Comparison of ENCODE assay signal across 18 cellular contexts in genomic region chr6:84072452-84072997, GRCh38. TPM values are rescaled to one million over a fixed set of nuclear protein-coding genes. Genes with fewer than 3 reads are reported as not detected.
DNase-seq lines count a peak whose midpoint lies in the region; ATAC-seq, FAIRE-seq and TF ChIP-seq lines count a peak whose summit lies in the region.
"Had no signal": no experiment of that assay in that cellular context is flagged by ENCODE, and none has a peak within 500 bp of the region (broad histone marks: within the 10 kb centered on the region; RNA-seq: fewer than 3 reads in every experiment).

No MANE protein-coding gene starts in this region.

- TF ChIP-seq EP300 in tibial nerve (IDR thresholded peaks at IDR 0.05): no peak

- H3K4me3 ChIP-seq in SJCRH30 (peak overlapping the region; percentile 7), keratinocyte (ENCODE audit: control insufficient read depth in 2 of 3, extremely low read depth in 1 of 3, insufficient read depth in 2 of 3, low read depth in 1 of 3, low read length in 3 of 3) (no peak overlapping the region), tibial nerve (no peak overlapping the region), right lobe of liver (no peak overlapping the region)
- H3K4me3 ChIP-seq: A549; BLaER1 treated with 17β-estradiol and CSF1 and Interleukin-3, amounts not matched to agents 10 nM and 100 nM had no signal

- H3K36me3 ChIP-seq in SJCRH30 (no peaks in the 10 kb centered on the region), keratinocyte (ENCODE audit: control insufficient read depth in 2 of 2, extremely low read depth in 1 of 2, insufficient read depth in 2 of 2, low read length in 2 of 2) (no peaks in the 10 kb centered on the region), tibial nerve (no peaks in the 10 kb centered on the region), right lobe of liver (no peaks in the 10 kb centered on the region)
- H3K36me3 ChIP-seq: BLaER1 treated with 17β-estradiol and CSF1 and Interleukin-3, amounts not matched to agents 10 nM and 100 nM had no signal

- H3K4me1 ChIP-seq in SJCRH30 (peaks cover 33% of the 10 kb centered on the region), keratinocyte (ENCODE audit: control insufficient read depth, extremely low read depth, insufficient read depth, low read length) (no peaks in the 10 kb centered on the region), tibial nerve (no peaks in the 10 kb centered on the region), right lobe of liver (no peaks in the 10 kb centered on the region)
- H3K4me1 ChIP-seq: A549; BLaER1 treated with 17β-estradiol and CSF1 and Interleukin-3, amounts not matched to agents 10 nM and 100 nM had no signal

- H4K20me1 ChIP-seq in keratinocyte (ENCODE audit: control insufficient read depth, extremely low read depth, insufficient read depth, low read length): no peaks in the 10 kb centered on the region
- H4K20me1 ChIP-seq: BLaER1 treated with 17β-estradiol and CSF1 and Interleukin-3, amounts not matched to agents 10 nM and 100 nM had no signal

- CTCF ChIA-PET in T-cell (lab: Charles Lee): no interaction called here

- no peak overlapping the region for H3K4me2 ChIP-seq in keratinocyte (ENCODE audit: control insufficient read depth, extremely low read depth, insufficient read depth, low read depth, low read length)
- H3K4me2 ChIP-seq: A549; BLaER1 treated with 17β-estradiol and CSF1 and Interleukin-3, amounts not matched to agents 10 nM and 100 nM had no signal

- no peaks in the 10 kb centered on the region for H3K27me3 Mint-ChIP-seq in T-helper 2 cell treated with Interferon-gamma antibody and Interleukin-4, amounts not matched to agents 5 μg/mL and 100 μg/mL, for 36 hours (ENCODE audit: low read depth)
- H3K27me3 Mint-ChIP-seq in T-cell: peaks cover 5 to 14% of the 10 kb centered on the region in 2 donors

- intact Hi-C loops in right lobe of liver (cut with DNase I): no loop called here

- no peaks in the 10 kb centered on the region for H3K79me2 ChIP-seq in keratinocyte (ENCODE audit: control insufficient read depth, insufficient read depth, low read length)

- H3K4me3 Mint-ChIP-seq in T-helper 2 cell treated with Interferon-gamma antibody and Interleukin-4, amounts not matched to agents 5 μg/mL and 100 μg/mL, for 36 hours: no peak overlapping the region
- no peak overlapping the region for H3K4me3 Mint-ChIP-seq in T-cell

- H3K27ac ChIP-seq in SJCRH30 (peak overlapping the region; percentile 92), keratinocyte (ENCODE audit: control insufficient read depth, insufficient read depth, low read length) (no peak overlapping the region), tibial nerve (no peak overlapping the region), right lobe of liver (no peak overlapping the region)
- H3K27ac ChIP-seq: A549; BLaER1 treated with 17β-estradiol and CSF1 and Interleukin-3, amounts not matched to agents 10 nM and 100 nM had no signal

- POLR2A ChIA-PET in T-cell (lab: Charles Lee): no interaction called here

- 93 to 94% methylated on average over 7 of the region's 7 CpGs for WGBS in tibial nerve, 2 donors
- WGBS in right lobe of liver (ENCODE audit: insufficient coverage, low coverage, low lambda C conversion rate, missing lambda C conversion rate): 89% methylated on average over 1 of the region's 7 CpGs

- no peaks in the 10 kb centered on the region for H3K9me1 ChIP-seq in keratinocyte (ENCODE audit: control insufficient read depth, extremely low read depth, insufficient read depth, low read length)

- H2AFZ ChIP-seq in keratinocyte (ENCODE audit: control insufficient read depth, low read length): peak overlapping the region; percentile 51

- H3K9me3 Mint-ChIP-seq in T-helper 2 cell treated with Interferon-gamma antibody and Interleukin-4, amounts not matched to agents 5 μg/mL and 100 μg/mL, for 36 hours: peaks cover 5% of the 10 kb centered on the region
- peaks cover 1 to 7% (median 3%) of the 10 kb centered on the region in 3 donors for H3K9me3 Mint-ChIP-seq in T-cell

- no peak for FAIRE-seq in keratinocyte (lab: Jason Lieb, UNC)
- FAIRE-seq: A549, H1 had no signal

- H3K9me3 ChIP-seq in SJCRH30 (replicated peaks): peaks cover 3% of the 10 kb centered on the region; the same call in 1 of the 2 replicates
- H3K9me3 ChIP-seq in keratinocyte (ENCODE audit: control insufficient read depth, low read depth, low read length): no peaks in the 10 kb centered on the region
- H3K9me3 ChIP-seq in tibial nerve: peaks cover 0 to 10% (median 0%) of the 10 kb centered on the region in 4 donors
- H3K9me3 ChIP-seq in right lobe of liver: no peaks in the 10 kb centered on the region
- H3K9me3 ChIP-seq: A549; BLaER1 treated with 17β-estradiol and CSF1 and Interleukin-3, amounts not matched to agents 10 nM and 100 nM had no signal

- TF ChIP-seq CTCF in keratinocyte (optimal IDR thresholded peaks at IDR 0.05 in 1 of 3, IDR thresholded peaks at IDR 0.05 in 1 of 3, conservative IDR thresholded peaks at IDR 0.05 in 1 of 3; ENCODE audit: extremely low read depth in 1 of 3, insufficient read depth in 2 of 3, low read length in 3 of 3) (no peak), tibial nerve (IDR thresholded peaks at IDR 0.05) (no peak), right lobe of liver (IDR thresholded peaks at IDR 0.05) (no peak)

- dilution Hi-C loops in keratinocyte (cut with MboI; ENCODE audit: extremely low pct_ligation_motif_present, low sequenced_read_pairs): no loop called here

- no peaks in the 10 kb centered on the region for H3K4me1 Mint-ChIP-seq in T-helper 2 cell treated with Interferon-gamma antibody and Interleukin-4, amounts not matched to agents 5 μg/mL and 100 μg/mL, for 36 hours (ENCODE audit: low read depth)
- H3K4me1 Mint-ChIP-seq in T-cell: no peaks in the 10 kb centered on the region

- H3K36me3 Mint-ChIP-seq in T-helper 2 cell treated with Interferon-gamma antibody and Interleukin-4, amounts not matched to agents 5 μg/mL and 100 μg/mL, for 36 hours (ENCODE audit: low read depth): no peaks in the 10 kb centered on the region
- H3K36me3 Mint-ChIP-seq in T-cell: no peaks in the 10 kb centered on the region

- no peak for TF ChIP-seq POLR2A in tibial nerve (IDR thresholded peaks at IDR 0.05)
- no peak for TF ChIP-seq POLR2A in right lobe of liver (IDR thresholded peaks at IDR 0.05)

- H3K27me3 ChIP-seq in SJCRH30: no peaks in the 10 kb centered on the region
- no peaks in the 10 kb centered on the region for H3K27me3 ChIP-seq in keratinocyte (ENCODE audit: control insufficient read depth, extremely low read depth, insufficient read depth, low read length)
- peaks cover 0 to 3% of the 10 kb centered on the region in 2 donors for H3K27me3 ChIP-seq in tibial nerve
- no peaks in the 10 kb centered on the region for H3K27me3 ChIP-seq in right lobe of liver
- H3K27me3 ChIP-seq: BLaER1 treated with 17β-estradiol and CSF1 and Interleukin-3, amounts not matched to agents 10 nM and 100 nM had no signal

- ATAC-seq in right lobe of liver (no peak), T-cell (replicated peaks in 1 of 4) (no peak)
- ATAC-seq: A549 had no signal

- no peak overlapping the region for H3K9ac ChIP-seq in keratinocyte (ENCODE audit: control insufficient read depth, extremely low read depth, insufficient read depth, low read length)
- H3K9ac ChIP-seq: BLaER1 treated with 17β-estradiol and CSF1 and Interleukin-3, amounts not matched to agents 10 nM and 100 nM had no signal

- no peak overlapping the region for H3K27ac Mint-ChIP-seq in T-helper 2 cell treated with Interferon-gamma antibody and Interleukin-4, amounts not matched to agents 5 μg/mL and 100 μg/mL, for 36 hours
- H3K27ac Mint-ChIP-seq in T-cell: no peak overlapping the region

- DNase-seq in DMS 273 treated with DMSO at 0.1 percent for 48 hours (lab: John Stamatoyannopoulos, UW) (peak; percentile 82), NCI-H2107 treated with DMSO at 0.1 percent for 48 hours (lab: John Stamatoyannopoulos, UW; ENCODE audit: unreplicated experiment) (peak; percentile 92), SJCRH30 (peak; percentile 96 to 98), keratinocyte (ENCODE audit: low read depth, low spot score) (no peak), tibial nerve (ENCODE audit: low spot score in 2 of 2) (no peak), right lobe of liver (no peak), T-cell (no peak)
- DNase-seq in T-helper 2 cell treated with Interferon-gamma antibody and Interleukin-4, amounts not matched to agents 5 μg/mL and 100 μg/mL, for 36 hours (ENCODE audit: low spot score): no peak
- DNase-seq: IMR-90, Kasumi-1, NCI-H187 treated with DMSO at 0.1 percent for 48 hours, NCI-H2227 treated with DMSO at 0.1 percent for 48 hours, NCI-H526, OCI-M1, SIG-M5 had no signal

RNA-seq across cellular contexts. Expression of gene MRAP2, which starts 39.0 kb away (rescaled TPM):
- total RNA-seq in SJCRH30 (2014; rRNA removed; shearing (Covaris generic)): 18.3 and 20.3 TPM in 2 replicates
- polyA plus RNA-seq in keratinocyte: 2.4 to 4.1 TPM (median 3.0 TPM) in 3 replicates
- polyA plus RNA-seq in keratinocyte (2011; ENCODE audit: low read depth): 0.12 TPM
- polyA plus RNA-seq in keratinocyte (2011; cell fraction: cytosol; rRNA removed): 3.3 and 6.2 TPM in 2 replicates
- polyA plus RNA-seq in keratinocyte (2011; cell fraction: nucleus; rRNA removed): 2.6 and 2.8 TPM in 2 replicates
- 0.37 and 1.8 TPM in 2 replicates for polyA plus RNA-seq in keratinocyte (2012; ENCODE audit: low replicate concordance)
- 0.62 to 3.6 TPM (median 3.1 TPM) in 3 replicates for polyA minus RNA-seq in keratinocyte
- 2.1 TPM for polyA minus RNA-seq in keratinocyte (2011; cell fraction: cytosol; rRNA and poly(A)+ RNA removed)
- polyA minus RNA-seq in keratinocyte (2011; cell fraction: nucleus; rRNA and poly(A)+ RNA removed): 0.74 and 1.5 TPM in 2 replicates
- 1 to 10 TPM; 2.2 to 7.6 (median 4.4) TPM for total RNA-seq in tibial nerve
- total RNA-seq in right lobe of liver: under 1 TPM in 3 of 6 experiments, not detected in 3; 0.12 to 0.35 (median 0.12) TPM
- total RNA-seq in T-cell: not detected
- total RNA-seq: IMR-90 had no signal

Comparison
In these comparisons a context has a peak if more than half of its experiments do, and no peak if none do; other contexts are left out.
1. DNase-seq: peak in DMS 273 treated with DMSO at 0.1 percent for 48 hours (single experiment), NCI-H2107 treated with DMSO at 0.1 percent for 48 hours (single experiment) and SJCRH30 (2 of 2); none in keratinocyte (single experiment), tibial nerve (0 of 2), right lobe of liver (0 of 3), T-helper 2 cell treated with Interferon-gamma antibody and Interleukin-4, amounts not matched to agents 5 μg/mL and 100 μg/mL, for 36 hours (single experiment) and T-cell (0 of 34).